18 cellular contexts compared by ENCODE assay signal in genomic region chr11:30423886-30424285, GRCh38.
DNase-seq lines count a peak whose midpoint lies in the region; FAIRE-seq and TF ChIP-seq lines count a peak whose summit lies in the region.
"Had no signal": no experiment of that assay in that cellular context is flagged by ENCODE, and none has a peak within 500 bp of the region (broad histone marks: within the 10 kb centered on the region; RNA-seq: fewer than 3 reads in every experiment).

No MANE protein-coding gene starts in this region.

- intact Hi-C loops in kidney (cut with DNase I) = no loop called here

- H3K4me3 Mint-ChIP-seq in neural crest cell = no peak overlapping the region
- H3K4me3 Mint-ChIP-seq: CD4-positive, alpha-beta T cell had no signal

- H3K4me1 ChIP-seq in kidney (ENCODE audit: control insufficient read depth in 1 of 2, insufficient read depth in 1 of 2, low read depth in 1 of 2, low read length in 2 of 2) (peaks cover 34 to 52% of the 10 kb centered on the region in 2 donors), suprapubic skin (no peaks in the 10 kb centered on the region)

- no peaks in the 10 kb centered on the region for H3K9me3 Mint-ChIP-seq in neural crest cell
- H3K9me3 Mint-ChIP-seq: CD4-positive, alpha-beta T cell had no signal

- TF ChIP-seq POLR2A in suprapubic skin (IDR thresholded peaks at IDR 0.05) = no peak

- no peaks in the 10 kb centered on the region for H3K27me3 ChIP-seq in suprapubic skin

- peak overlapping the region in 1 of 2 donors; percentile 5 for H3K9ac ChIP-seq in kidney (ENCODE audit: low read length in 2 of 2)

- no peaks in the 10 kb centered on the region for H3K9me3 ChIP-seq in kidney (ENCODE audit: control insufficient read depth in 1 of 2, low read length in 2 of 2)
- no peaks in the 10 kb centered on the region for H3K9me3 ChIP-seq in suprapubic skin

- peak overlapping the region; percentile 48 for H3K27ac Mint-ChIP-seq in neural crest cell (ENCODE audit: unreplicated experiment)
- H3K27ac Mint-ChIP-seq: CD4-positive, alpha-beta T cell had no signal

- no peaks in the 10 kb centered on the region for H3K27me3 Mint-ChIP-seq in neural crest cell (ENCODE audit: low read depth)
- H3K27me3 Mint-ChIP-seq: CD4-positive, alpha-beta T cell had no signal

- WGBS in suprapubic skin = 82% methylated on average over 6 of the region's 6 CpGs

- FAIRE-seq in kidney (lab: Jason Lieb, UNC) = peak; percentile 88
- FAIRE-seq: G401.6, GM12891, HTR-8/SVneo had no signal

- H3K36me3 Mint-ChIP-seq in neural crest cell (ENCODE audit: low read depth) = no peaks in the 10 kb centered on the region

- TF ChIP-seq EP300 in suprapubic skin (IDR thresholded peaks at IDR 0.05) = no peak

- peak overlapping the region; percentile 26 to 49 for H3K4me3 ChIP-seq in kidney (ENCODE audit: low read length in 2 of 2)
- no peak overlapping the region for H3K4me3 ChIP-seq in suprapubic skin

- 0 out of 2 replicates have a peak overlapping the region, but pooled peaks have one; percentile 37 for H3K27ac ChIP-seq in 22Rv1
- H3K27ac ChIP-seq in kidney (ENCODE audit: low read depth in 2 of 2, low read length in 2 of 2) = peak overlapping the region; percentile 81 to 85
- no peak overlapping the region for H3K27ac ChIP-seq in suprapubic skin

- peak; percentile 20 for DNase-seq in NCI-H69 (lab: John Stamatoyannopoulos, UW)
- peak; percentile 78 for DNase-seq in kidney
- no peak for DNase-seq in neural crest cell (ENCODE audit: low read depth, low spot score)
- no peak for DNase-seq in NCI-H524 treated with DMSO at 0.1 percent for 48 hours (lab: John Stamatoyannopoulos, UW)
- no peak for DNase-seq in suprapubic skin (ENCODE audit: low spot score in 2 of 2)
- DNase-seq in Ammon's horn (ENCODE audit: low spot score) = no peak
- no peak for DNase-seq in cerebellar cortex (ENCODE audit: low spot score)
- DNase-seq: AML-193; CD4-positive, alpha-beta T cell; DMS79; NCI-H1436; NCI-H2081; NCI-H526 treated with DMSO at 0.1 percent for 48 hours; PC-3 had no signal

- peaks cover 33% of the 10 kb centered on the region for H3K4me1 Mint-ChIP-seq in neural crest cell

- TF ChIP-seq CTCF in 22Rv1 (IDR thresholded peaks at IDR 0.05) (no peak), kidney (IDR thresholded peaks at IDR 0.05; ENCODE audit: borderline replicate concordance, extremely low read depth, insufficient read depth) (no peak), neural crest cell (conservative IDR thresholded peaks at IDR 0.05) (no peak), suprapubic skin (IDR thresholded peaks at IDR 0.05) (no peak)

- no peaks in the 10 kb centered on the region for H3K36me3 ChIP-seq in kidney (ENCODE audit: control insufficient read depth in 1 of 2, insufficient read depth in 2 of 2, low read length in 2 of 2)
- no peaks in the 10 kb centered on the region for H3K36me3 ChIP-seq in suprapubic skin

Comparison
In these comparisons a context has a peak if more than half of its experiments do, and no peak if none do; other contexts are left out.
1. DNase-seq: peak in NCI-H69 (single experiment) and kidney (single experiment); none in neural crest cell (single experiment), NCI-H524 treated with DMSO at 0.1 percent for 48 hours (single experiment), suprapubic skin (0 of 2), Ammon's horn (single experiment) and cerebellar cortex (single experiment).